Comparison of ENCODE assay signal across 10 cellular contexts in the genomic region with DNA sequence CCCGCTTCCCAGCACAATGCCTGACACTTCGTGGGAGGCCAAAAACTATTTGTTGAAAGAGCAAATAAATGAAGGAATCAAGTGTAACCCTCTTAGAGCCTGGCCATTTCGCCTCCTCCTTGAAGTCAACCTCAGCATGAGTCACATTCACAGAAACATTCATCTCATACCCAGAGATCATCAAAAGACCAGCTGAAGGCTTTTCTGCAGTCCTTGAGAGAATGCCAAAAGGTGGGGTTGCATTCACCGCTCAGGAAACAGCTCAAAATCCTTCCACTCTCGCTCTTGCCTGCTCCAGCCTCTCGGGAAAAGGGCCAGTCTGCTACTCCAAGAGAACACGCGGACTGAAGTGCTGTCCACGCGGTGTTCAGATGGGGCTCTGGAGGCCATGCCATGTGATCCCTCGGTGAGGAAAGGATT.
DNase-seq lines count a peak whose midpoint lies in the region; ATAC-seq and TF ChIP-seq lines count a peak whose summit lies in the region.
"Had no signal": no experiment of that assay in that cellular context is flagged by ENCODE, and none has a peak within 500 bp of the region (broad histone marks: within the 10 kb centered on the region; RNA-seq: fewer than 3 reads in every experiment).

No MANE protein-coding gene starts in this region.

- ATAC-seq in left lobe of liver, result no peak
- ATAC-seq in GM19023 (IDR thresholded peaks at IDR 0.05; ENCODE audit: unreplicated experiment), result no peak

- TF ChIP-seq CTCF in epithelial cell of esophagus (IDR thresholded peaks at IDR 0.05; ENCODE audit: insufficient read depth, low read depth, low read length, missing control alignments), result no peak

- DNase-seq in ELR (ENCODE audit: low read depth), result peak; percentile 72
- DNase-seq in NCI-H2196 (lab: John Stamatoyannopoulos, UW; ENCODE audit: unreplicated experiment), result peak; percentile 39
- peak; percentile 46 for DNase-seq in epithelial cell of esophagus (ENCODE audit: low read depth)
- peak; percentile 79 for DNase-seq in renal cortical epithelial cell (ENCODE audit: low read depth)
- no peak for DNase-seq in epidermal melanocyte (ENCODE audit: insufficient read length, low spot score)
- no peak for DNase-seq in left lobe of liver (ENCODE audit: low spot score)
- no peak for DNase-seq in cortex of kidney (lab: John Stamatoyannopoulos, UW)
- DNase-seq: activated CD4-positive, alpha-beta T cell treated with anti-CD3 and anti-CD28 coated beads, Interleukin-2, amount 10 ng/mL, durations not matched to agents 7 days and 5 days had no signal

- no peak overlapping the region for H3K4me3 ChIP-seq in epithelial cell of esophagus (ENCODE audit: low read length)
- H3K4me3 ChIP-seq: cardiac muscle cell had no signal

Comparison
In these comparisons a context has a peak if more than half of its experiments do, and no peak if none do; other contexts are left out.
1. DNase-seq: peak in ELR (single experiment), NCI-H2196 (single experiment), epithelial cell of esophagus (single experiment) and renal cortical epithelial cell (single experiment); none in epidermal melanocyte (single experiment), left lobe of liver (single experiment) and cortex of kidney (single experiment).